In genomic region chr19:45729774-45730388, GRCh38 we compare ENCODE assay signal across 6 cellular contexts.
DNase-seq lines count a peak whose midpoint lies in the region; TF ChIP-seq lines count a peak whose summit lies in the region.

No MANE protein-coding gene starts in this region.

- H3K27ac ChIP-seq in WERI-Rb-1: peak overlapping the region; percentile 58

- H3K4me3 ChIP-seq in GM06990 (replicated peaks; ENCODE audit: low read depth, low read length) (peak overlapping the region; percentile 87), WERI-Rb-1 (ENCODE audit: low read depth, low read length) (peak overlapping the region; percentile 61)

- H3K36me3 ChIP-seq in GM06990 (ENCODE audit: control insufficient read depth, insufficient read depth, low read length) (peaks cover 5% of the 10 kb centered on the region), WERI-Rb-1 (no peaks in the 10 kb centered on the region)

- H3K27me3 ChIP-seq in GM06990 (replicated peaks; ENCODE audit: control insufficient read depth, insufficient read depth, low read length) (no peaks in the 10 kb centered on the region), WERI-Rb-1 (ENCODE audit: insufficient read depth, low read depth, severe bottlenecking) (no peaks in the 10 kb centered on the region)

- TF ChIP-seq CTCF in GM06990 (IDR thresholded peaks at IDR 0.05; ENCODE audit: insufficient read depth, low read length, poor library complexity, severe bottlenecking): no peak
- no peak for TF ChIP-seq CTCF in WERI-Rb-1 (IDR thresholded peaks at IDR 0.05; ENCODE audit: low read depth, low read length)

- DNase-seq in GM06990 (ENCODE audit: extremely low read depth, insufficient read length) (no peak), WERI-Rb-1 (no peak), kidney glomerular epithelial cell (lab: John Stamatoyannopoulos, UW) (peak; percentile 30), AG20443 (ENCODE audit: low spot score) (no peak), AG08396 (ENCODE audit: low spot score) (no peak)
- no peak for DNase-seq in activated CD4-positive, CD25-positive, alpha-beta regulatory T cell treated with anti-CD3 and anti-CD28 coated beads, Interleukin-2, amount 50 U/mL, for 72 hours

- H3K9me3 ChIP-seq in WERI-Rb-1 (ENCODE audit: severe bottlenecking): peaks cover 2% of the 10 kb centered on the region
